In the genomic region with DNA sequence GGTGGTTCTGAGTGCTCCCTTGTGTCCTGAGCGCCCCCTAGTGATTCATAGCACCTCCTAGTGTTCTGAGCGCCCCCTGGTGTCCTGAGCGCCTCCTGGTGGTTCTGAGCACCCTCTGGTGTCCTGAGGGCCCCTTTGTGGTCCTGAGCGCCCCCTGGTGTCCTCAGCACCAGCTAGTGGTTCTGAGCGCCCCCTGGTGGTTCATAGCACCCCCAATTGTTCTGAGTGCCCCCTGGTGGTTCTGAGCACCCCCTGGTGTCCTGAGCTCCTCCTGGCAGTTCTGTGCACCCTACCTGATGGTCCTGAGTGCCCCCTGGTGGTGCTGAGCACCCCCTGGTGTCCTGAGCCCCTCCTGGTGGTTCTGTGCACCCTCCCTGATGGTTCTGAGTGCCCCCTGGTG, we compare ENCODE assay signal across 8 cellular contexts.
DNase-seq lines count a peak whose midpoint lies in the region; ATAC-seq and TF ChIP-seq lines count a peak whose summit lies in the region.
"Not testable (repeated sequence)": the region's sequence is repeated elsewhere in the genome, so short reads cannot be mapped to it uniquely, and the experiment has no call there.

No MANE protein-coding gene starts in this region.

- not testable (repeated sequence) for H3K27ac Mint-ChIP-seq in activated CD8-positive, alpha-beta memory T cell treated with anti-CD3 and anti-CD28 coated beads, Interleukin-2, amount 10 ng/mL, durations not matched to agents 7 days and 5 days; stimulated activated effector memory CD8-positive, alpha-beta T cell treated with anti-CD3 and anti-CD28 coated beads, Interleukin-12 subunit alpha, Interleukin-12 subunit beta, amount 100 ng/mL, for 72 hours

- H3K9me3 Mint-ChIP-seq in activated CD8-positive, alpha-beta memory T cell treated with anti-CD3 and anti-CD28 coated beads, Interleukin-2, amount 10 ng/mL, durations not matched to agents 7 days and 5 days (ENCODE audit: low read depth); stimulated activated effector memory CD8-positive, alpha-beta T cell treated with anti-CD3 and anti-CD28 coated beads, Interleukin-12 subunit alpha, Interleukin-12 subunit beta, amount 100 ng/mL, for 72 hours: not testable (repeated sequence)

- not testable (repeated sequence) for H3K27me3 Mint-ChIP-seq in activated CD8-positive, alpha-beta memory T cell treated with anti-CD3 and anti-CD28 coated beads, Interleukin-2, amount 10 ng/mL, durations not matched to agents 7 days and 5 days

- H3K4me1 Mint-ChIP-seq in activated CD8-positive, alpha-beta memory T cell treated with anti-CD3 and anti-CD28 coated beads, Interleukin-2, amount 10 ng/mL, durations not matched to agents 7 days and 5 days; stimulated activated effector memory CD8-positive, alpha-beta T cell treated with anti-CD3 and anti-CD28 coated beads, Interleukin-12 subunit alpha, Interleukin-12 subunit beta, amount 100 ng/mL, for 72 hours: not testable (repeated sequence)

- ATAC-seq in GM18505 (IDR thresholded peaks at IDR 0.05; ENCODE audit: unreplicated experiment) (peak; percentile 54), GM19043 (IDR thresholded peaks at IDR 0.05; ENCODE audit: low read depth, unreplicated experiment) (peak; percentile 40), GM21423 (IDR thresholded peaks at IDR 0.05; ENCODE audit: unreplicated experiment) (peak; percentile 47), HG02642 (IDR thresholded peaks at IDR 0.05; ENCODE audit: poor library complexity, unreplicated experiment) (peak; percentile 66), HG03045 (IDR thresholded peaks at IDR 0.05; ENCODE audit: unreplicated experiment) (peak; percentile 60), HG03432 (IDR thresholded peaks at IDR 0.05; ENCODE audit: unreplicated experiment) (peak; percentile 58)
- ATAC-seq in activated CD8-positive, alpha-beta memory T cell treated with anti-CD3 and anti-CD28 coated beads, Interleukin-2, amount 10 ng/mL, durations not matched to agents 7 days and 5 days: peak; percentile 29
- ATAC-seq in stimulated activated effector memory CD8-positive, alpha-beta T cell treated with anti-CD3 and anti-CD28 coated beads, Interleukin-12 subunit alpha, Interleukin-12 subunit beta, amount 100 ng/mL, for 72 hours: peak; percentile 51

- CTCF ChIA-PET in activated CD8-positive, alpha-beta memory T cell treated with anti-CD3 and anti-CD28 coated beads, Interleukin-2, amount 10 ng/mL, durations not matched to agents 7 days and 5 days (lab: Charles Lee): not testable (repeated sequence)

- not testable (repeated sequence) for H3K36me3 Mint-ChIP-seq in activated CD8-positive, alpha-beta memory T cell treated with anti-CD3 and anti-CD28 coated beads, Interleukin-2, amount 10 ng/mL, durations not matched to agents 7 days and 5 days; stimulated activated effector memory CD8-positive, alpha-beta T cell treated with anti-CD3 and anti-CD28 coated beads, Interleukin-12 subunit alpha, Interleukin-12 subunit beta, amount 100 ng/mL, for 72 hours

- not testable (repeated sequence) for DNase-seq in activated CD8-positive, alpha-beta memory T cell treated with anti-CD3 and anti-CD28 coated beads, Interleukin-2, amount 10 ng/mL, durations not matched to agents 7 days and 5 days; stimulated activated effector memory CD8-positive, alpha-beta T cell treated with anti-CD3 and anti-CD28 coated beads, Interleukin-12 subunit alpha, Interleukin-12 subunit beta, amount 100 ng/mL, for 72 hours (ENCODE audit: low spot score in 2 of 2)

- H3K4me3 Mint-ChIP-seq in activated CD8-positive, alpha-beta memory T cell treated with anti-CD3 and anti-CD28 coated beads, Interleukin-2, amount 10 ng/mL, durations not matched to agents 7 days and 5 days; stimulated activated effector memory CD8-positive, alpha-beta T cell treated with anti-CD3 and anti-CD28 coated beads, Interleukin-12 subunit alpha, Interleukin-12 subunit beta, amount 100 ng/mL, for 72 hours: not testable (repeated sequence)

- TF ChIP-seq POLR2A in GM18505 (IDR thresholded peaks at IDR 0.05; ENCODE audit: borderline replicate concordance, extremely low read depth, insufficient read depth, insufficient read length): not testable (repeated sequence)
